8 cellular contexts compared by ENCODE assay signal in the genomic region with DNA sequence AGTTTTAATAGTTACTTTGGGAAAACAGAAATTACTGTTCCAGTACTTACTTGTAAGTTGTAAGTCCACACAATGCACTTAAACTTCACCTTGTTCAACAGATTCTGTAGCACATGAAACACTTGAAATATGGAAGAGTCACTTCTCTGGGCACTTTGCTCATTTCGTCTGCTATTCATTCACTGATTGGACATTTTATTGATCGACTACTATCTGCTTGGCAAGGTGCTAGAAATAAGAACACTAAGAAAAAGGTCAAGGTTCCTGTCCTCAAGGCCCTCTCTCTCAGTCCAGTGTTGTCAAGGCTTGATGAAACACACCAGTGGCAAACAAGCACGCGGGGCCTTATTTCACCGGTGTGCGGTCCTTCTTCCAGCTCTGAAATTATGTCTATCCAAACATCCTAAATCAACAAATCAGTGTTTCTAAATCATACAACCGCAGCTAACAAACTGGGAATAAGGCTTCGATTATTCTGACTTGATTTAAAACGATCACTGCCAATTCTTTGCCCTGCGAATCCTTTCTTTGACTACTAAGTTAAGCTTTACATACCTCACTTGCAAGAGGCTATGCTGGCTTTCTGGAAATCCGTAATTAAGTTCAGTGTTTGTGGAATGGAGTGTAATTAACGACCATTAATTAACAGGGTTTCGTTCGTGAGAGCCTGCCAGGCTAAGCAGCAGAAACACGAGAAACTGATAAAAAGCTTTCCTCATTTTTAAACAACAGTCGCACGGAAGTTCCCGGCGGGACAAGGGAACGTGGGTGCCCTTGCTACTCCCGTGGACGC. TPM values are rescaled to one million over a fixed set of nuclear protein-coding genes. Genes with fewer than 3 reads are reported as not detected.
DNase-seq lines count a peak whose midpoint lies in the region; ATAC-seq, FAIRE-seq and TF ChIP-seq lines count a peak whose summit lies in the region.

No MANE protein-coding gene starts in this region.

- POLR2A ChIA-PET in AG04450 (lab: Yijun Ruan, JAX), result interaction anchor here (0.6 to 1.6 kb wide), 12 partner anchors 10 to 103 kb away, joined by 3 to 11 read pairs (median 4); partner anchors contain the start of gene ZC3H15

- no peak overlapping the region for H2BK120ac ChIP-seq in H9 (ENCODE audit: low read depth, low read length, poor library complexity, severe bottlenecking)

- peaks cover 25 to 37% of the 10 kb centered on the region in 2 experiments for H3K4me1 Mint-ChIP-seq in H9
- H3K4me1 Mint-ChIP-seq in activated naive CD8-positive, alpha-beta T cell treated with anti-CD3 and anti-CD28 coated beads for 36 hours, result peaks cover 21% of the 10 kb centered on the region

- H3K23ac ChIP-seq in H9 (ENCODE audit: insufficient read length, low read depth, low read length), result no peak overlapping the region

- H4K5ac ChIP-seq in H9 (ENCODE audit: insufficient read length, low read depth, low read length), result no peak overlapping the region

- H3K27ac ChIP-seq in AG04450 (ENCODE audit: low read depth, low read length), result peak overlapping the region; percentile 86
- H3K27ac ChIP-seq in H9 (ENCODE audit: insufficient read length, low read depth, low read length), result no peak overlapping the region
- peak overlapping the region; percentile 81 for H3K27ac ChIP-seq in substantia nigra (ENCODE audit: low read depth, low read length, poor library complexity, severe bottlenecking)

- H3K27me3 ChIP-seq in AG04450 (ENCODE audit: control insufficient read depth, insufficient read depth, low read length), result no peaks in the 10 kb centered on the region
- H3K27me3 ChIP-seq in H9 (ENCODE audit: insufficient read depth, low read length), result no peaks in the 10 kb centered on the region

- H4K91ac ChIP-seq in H9 (ENCODE audit: insufficient read length, low read depth, low read length), result no peak overlapping the region

- peak overlapping the region; percentile 88 to 89 for H3K4me3 Mint-ChIP-seq in H9
- peak overlapping the region; percentile 86 for H3K4me3 Mint-ChIP-seq in activated naive CD8-positive, alpha-beta T cell treated with anti-CD3 and anti-CD28 coated beads for 36 hours

- no peak overlapping the region for H2BK5ac ChIP-seq in H9 (ENCODE audit: insufficient read length, low read length)

- FAIRE-seq in islet of Langerhans (lab: Jason Lieb, UNC), result peak; percentile 51

- H3K4me3 ChIP-seq in AG04450 (ENCODE audit: low read depth, low read length), result peak overlapping the region; percentile 90

- H3K27ac Mint-ChIP-seq in H9, result peak overlapping the region in 2 of 3 experiments; percentile 61 to 84; a peak in 2 of 7 replicates
- H3K27ac Mint-ChIP-seq in activated naive CD8-positive, alpha-beta T cell treated with anti-CD3 and anti-CD28 coated beads for 36 hours, result peak overlapping the region; percentile 79

- no peaks in the 10 kb centered on the region; the same call in 1 of the 2 replicates for H3K79me2 ChIP-seq in H9 (ENCODE audit: insufficient read depth, low read length)

- ATAC-seq in HG03196 (IDR thresholded peaks at IDR 0.05; ENCODE audit: unreplicated experiment), result no peak

- H3K36me3 Mint-ChIP-seq in H9 (ENCODE audit: insufficient read depth in 1 of 3, low read depth in 3 of 3), result no peaks in the 10 kb centered on the region
- H3K36me3 Mint-ChIP-seq in activated naive CD8-positive, alpha-beta T cell treated with anti-CD3 and anti-CD28 coated beads for 36 hours, result no peaks in the 10 kb centered on the region

- H2AFZ ChIP-seq in H9 (ENCODE audit: low read length), result no peak overlapping the region

- no peak overlapping the region for H2AK5ac ChIP-seq in H9 (ENCODE audit: insufficient read length, low read length)

- H3K18ac ChIP-seq in H9 (ENCODE audit: insufficient read length, low read depth, low read length), result peak overlapping the region; percentile 63

- no peak for DNase-seq in AG04450 (ENCODE audit: low read depth, low spot score)
- no peak for DNase-seq in H9
- no peak for DNase-seq in activated naive CD8-positive, alpha-beta T cell treated with anti-CD3 and anti-CD28 coated beads for 36 hours
- no peak for DNase-seq in substantia nigra (lab: John Stamatoyannopoulos, UW)
- no peak for DNase-seq in ecto neural progenitor cell (ENCODE audit: low spot score)
- DNase-seq in NCI-H1417 treated with DMSO at 0.1 percent for 48 hours (lab: John Stamatoyannopoulos, UW), result no peak

- H3K27me3 Mint-ChIP-seq in H9 (ENCODE audit: low read depth), result no peaks in the 10 kb centered on the region; the same call in none of the 2 replicates
- no peaks in the 10 kb centered on the region for H3K27me3 Mint-ChIP-seq in activated naive CD8-positive, alpha-beta T cell treated with anti-CD3 and anti-CD28 coated beads for 36 hours

- H3K4ac ChIP-seq in H9 (ENCODE audit: low read depth, low read length), result no peak overlapping the region

- H2BK20ac ChIP-seq in H9 (ENCODE audit: low read depth, low read length, poor library complexity, severe bottlenecking), result no peak overlapping the region

- no peak overlapping the region for H2BK15ac ChIP-seq in H9 (ENCODE audit: low read depth, low read length)

- peak overlapping the region; percentile 76 for H3K14ac ChIP-seq in H9 (ENCODE audit: insufficient read depth, low read length)

- peak overlapping the region; percentile 41 for H3K9ac ChIP-seq in H9 (ENCODE audit: extremely low read depth, insufficient read length, low read length)

- no peak overlapping the region for H3T11ph ChIP-seq in H9 (ENCODE audit: low read length)

- H3K23me2 ChIP-seq in H9 (ENCODE audit: insufficient read length, low read depth, low read length, poor library complexity, severe bottlenecking), result peaks cover 12% of the 10 kb centered on the region

- no peak overlapping the region for H3K56ac ChIP-seq in H9 (ENCODE audit: insufficient read length, low read depth, low read length)

- CTCF ChIA-PET in AG04450 (lab: Charles Lee), result interaction anchor here (0.6 to 1.6 kb wide), 3 partner anchors 24 to 84 kb away, joined by 3 to 10 read pairs (median 4); no protein-coding TSS in a partner anchor

- peaks cover 0 to 2% of the 10 kb centered on the region in 2 experiments; a peak in 1 of 5 replicates for H3K9me3 Mint-ChIP-seq in H9
- no peaks in the 10 kb centered on the region for H3K9me3 Mint-ChIP-seq in activated naive CD8-positive, alpha-beta T cell treated with anti-CD3 and anti-CD28 coated beads for 36 hours

- no peak overlapping the region for H4K8ac ChIP-seq in H9 (replicated peaks; ENCODE audit: insufficient read length, low read depth, low read length)

- H3K4me1 ChIP-seq in H9 (ENCODE audit: insufficient read depth, low read length), result no peaks in the 10 kb centered on the region

- no peak overlapping the region for H2BK12ac ChIP-seq in H9 (ENCODE audit: insufficient read length, low read depth, low read length)

- no peaks in the 10 kb centered on the region for H4K20me1 ChIP-seq in H9 (ENCODE audit: control insufficient read depth, insufficient read depth, insufficient read length)

- H3K79me1 ChIP-seq in H9 (ENCODE audit: insufficient read depth, low read depth, low read length, poor library complexity, severe bottlenecking), result no peaks in the 10 kb centered on the region

- no CpG with 5 or more reads among the region's 22 CpGs for WGBS in H9 (ENCODE audit: extremely low coverage, insufficient read length, low lambda C conversion rate)

- H3K4me2 ChIP-seq in H9 (ENCODE audit: insufficient read depth, insufficient read length, low read length), result peak overlapping the region; percentile 96

- H3K9me3 ChIP-seq in AG04450 (ENCODE audit: control insufficient read depth, insufficient read depth, low read length), result no peaks in the 10 kb centered on the region; the same call in 1 of the 2 replicates
- no peaks in the 10 kb centered on the region for H3K9me3 ChIP-seq in H9 (ENCODE audit: control insufficient read depth, low read depth, low read length)

- TF ChIP-seq CTCF in AG04450 (IDR thresholded peaks at IDR 0.05; ENCODE audit: low read depth, low read length) (no peak), H9 (conservative IDR thresholded peaks at IDR 0.05) (no peak)

RNA-seq across cellular contexts. Expression of gene ITGAV, which starts 0.7 kb away (rescaled TPM):
- polyA plus RNA-seq in AG04450 (2011; rRNA removed), result 106 and 129 TPM in 2 replicates
- 120 and 181 TPM in 2 replicates for polyA minus RNA-seq in AG04450 (2011; rRNA and poly(A)+ RNA removed)
- total RNA-seq in H9 (2021), result 22.3 and 26.9 TPM in 2 replicates
- 1 to 10 TPM; 3.6 to 3.9 TPM for total RNA-seq in activated naive CD8-positive, alpha-beta T cell treated with anti-CD3 and anti-CD28 coated beads for 36 hours
